ENCODE assay signal across 1 cellular context in the genomic region with DNA sequence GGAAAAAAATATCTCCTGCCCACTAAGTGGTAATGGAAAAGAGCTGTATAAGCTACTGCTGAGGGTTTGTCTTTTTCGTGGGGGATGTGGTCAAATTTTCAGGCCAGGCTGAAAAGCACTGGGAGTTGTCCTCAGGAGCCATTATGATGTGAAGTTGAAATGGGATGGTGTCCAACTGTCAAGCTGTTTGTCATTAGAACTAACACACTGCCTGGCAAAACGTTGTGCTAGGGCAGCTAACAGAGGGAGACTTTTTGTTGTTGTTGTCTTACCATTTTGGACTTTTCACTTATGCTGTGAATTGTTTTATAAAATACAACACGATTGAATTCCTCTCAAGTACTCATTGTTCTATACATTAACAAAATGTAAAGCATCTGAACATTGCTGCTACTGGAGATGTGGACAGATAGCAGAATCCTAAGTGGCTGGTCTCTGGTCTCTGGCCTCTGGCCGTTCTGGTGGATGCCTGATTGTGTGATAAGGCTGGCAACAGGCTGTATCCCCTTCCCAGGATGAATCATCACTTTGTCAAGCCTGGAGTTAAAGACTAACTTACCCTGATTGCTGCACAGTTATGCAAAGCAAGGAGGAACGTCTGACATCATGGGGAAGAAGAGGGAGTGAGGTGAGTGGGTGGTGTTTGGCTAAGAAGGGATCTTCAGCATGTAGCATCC.
A peak's percentile ranks its signal among the peaks of the same experiment; 100 is the strongest.
TF ChIP-seq lines count a peak whose summit lies in the region.

No MANE protein-coding gene starts in this region.

TF ChIP-seq in HepG2, 621 proteins besides CTCF, POLR2A, EP300 and RAD21 (continued from another document and continues in another):
- TF ChIP-seq ZNF710 (CRISPR knock-in tag; IDR thresholded peaks at IDR 0.05; ENCODE audit: borderline replicate concordance) (no peak; the same call in 1 of the 2 replicates), PRPF4 (IDR thresholded peaks at IDR 0.05; ENCODE audit: low read depth, low read length, poor library complexity, severe bottlenecking) (no peak), KAT8 (CRISPR knock-in tag; IDR thresholded peaks at IDR 0.05) (peak; percentile 71), ZNF326 (CRISPR knock-in tag; IDR thresholded peaks at IDR 0.05; ENCODE audit: borderline replicate concordance) (no peak), KLF16 (CRISPR knock-in tag; IDR thresholded peaks at IDR 0.05) (peak in 1 of 2 experiments; percentile 68; a peak in 1 of 4 replicates), TEAD2 (CRISPR knock-in tag; IDR thresholded peaks at IDR 0.05) (no peak), NFAT5 (CRISPR knock-in tag; IDR thresholded peaks at IDR 0.05) (no peak), SIX1 (CRISPR knock-in tag; IDR thresholded peaks at IDR 0.05; ENCODE audit: borderline replicate concordance) (peak; percentile 87; the same call in 1 of the 2 replicates), ZNF761 (CRISPR knock-in tag; conservative IDR thresholded peaks at IDR 0.05) (0 out of 2 replicates have a peak, but pooled peaks have one; percentile 47), ZSCAN20 (CRISPR knock-in tag; IDR thresholded peaks at IDR 0.05; ENCODE audit: borderline replicate concordance) (no peak), CBFB (CRISPR knock-in tag; IDR thresholded peaks at IDR 0.05) (no peak), ZNF512 (CRISPR knock-in tag; IDR thresholded peaks at IDR 0.05) (no peak), KAT2B (IDR thresholded peaks at IDR 0.05; ENCODE audit: borderline replicate concordance, low read depth, low read length) (no peak), MTERF4 (CRISPR knock-in tag; IDR thresholded peaks at IDR 0.05) (no peak), SIX4 (CRISPR knock-in tag; IDR thresholded peaks at IDR 0.05) (no peak), ZNF770 (CRISPR knock-in tag; IDR thresholded peaks at IDR 0.05) (no peak), PREB (CRISPR knock-in tag; IDR thresholded peaks at IDR 0.05) (no peak), SPEN (CRISPR knock-in tag; IDR thresholded peaks at IDR 0.05; ENCODE audit: low read depth) (no peak), CC2D1A (CRISPR knock-in tag; IDR thresholded peaks at IDR 0.05) (no peak), NFYC (CRISPR knock-in tag; IDR thresholded peaks at IDR 0.05) (peak; percentile 40; the same call in 1 of the 2 replicates), SMYD3 (CRISPR knock-in tag; IDR thresholded peaks at IDR 0.05) (peak; percentile 54; the same call in 1 of the 2 replicates), NBN (conservative IDR thresholded peaks at IDR 0.05) (no peak), ZNF33A (CRISPR knock-in tag; IDR thresholded peaks at IDR 0.05; ENCODE audit: borderline replicate concordance) (no peak), ZNF260 (CRISPR knock-in tag; IDR thresholded peaks at IDR 0.05; ENCODE audit: borderline replicate concordance, low read depth) (no peak), ZNF274 (CRISPR knock-in tag; IDR thresholded peaks at IDR 0.05) (no peak), NFKBIZ (CRISPR knock-in tag; IDR thresholded peaks at IDR 0.05) (peak; percentile 88; the same call in 1 of the 2 replicates), NR2C2 (CRISPR knock-in tag; IDR thresholded peaks at IDR 0.05; ENCODE audit: borderline replicate concordance) (no peak), ZNF644 (CRISPR knock-in tag; IDR thresholded peaks at IDR 0.05; ENCODE audit: low read depth) (peak; percentile 85), EED (CRISPR knock-in tag; IDR thresholded peaks at IDR 0.05) (no peak), ERF (CRISPR knock-in tag; IDR thresholded peaks at IDR 0.05) (no peak; the same call in 1 of the 2 replicates), MXI1 (IDR thresholded peaks at IDR 0.05; ENCODE audit: borderline replicate concordance, low read depth, low read length) (peak; percentile 59; the same call in 1 of the 3 replicates)
- TF ChIP-seq, protein P1, sequence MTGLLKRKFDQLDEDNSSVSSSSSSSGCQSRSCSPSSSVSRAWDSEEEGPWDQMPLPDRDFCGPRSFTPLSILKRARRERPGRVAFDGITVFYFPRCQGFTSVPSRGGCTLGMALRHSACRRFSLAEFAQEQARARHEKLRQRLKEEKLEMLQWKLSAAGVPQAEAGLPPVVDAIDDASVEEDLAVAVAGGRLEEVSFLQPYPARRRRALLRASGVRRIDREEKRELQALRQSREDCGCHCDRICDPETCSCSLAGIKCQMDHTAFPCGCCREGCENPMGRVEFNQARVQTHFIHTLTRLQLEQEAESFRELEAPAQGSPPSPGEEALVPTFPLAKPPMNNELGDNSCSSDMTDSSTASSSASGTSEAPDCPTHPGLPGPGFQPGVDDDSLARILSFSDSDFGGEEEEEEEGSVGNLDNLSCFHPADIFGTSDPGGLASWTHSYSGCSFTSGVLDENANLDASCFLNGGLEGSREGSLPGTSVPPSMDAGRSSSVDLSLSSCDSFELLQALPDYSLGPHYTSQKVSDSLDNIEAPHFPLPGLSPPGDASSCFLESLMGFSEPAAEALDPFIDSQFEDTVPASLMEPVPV (CRISPR knock-in tag; IDR thresholded peaks at IDR 0.05): peak; percentile 34; the same call in 1 of the 2 replicates
- TF ChIP-seq, protein P2, sequence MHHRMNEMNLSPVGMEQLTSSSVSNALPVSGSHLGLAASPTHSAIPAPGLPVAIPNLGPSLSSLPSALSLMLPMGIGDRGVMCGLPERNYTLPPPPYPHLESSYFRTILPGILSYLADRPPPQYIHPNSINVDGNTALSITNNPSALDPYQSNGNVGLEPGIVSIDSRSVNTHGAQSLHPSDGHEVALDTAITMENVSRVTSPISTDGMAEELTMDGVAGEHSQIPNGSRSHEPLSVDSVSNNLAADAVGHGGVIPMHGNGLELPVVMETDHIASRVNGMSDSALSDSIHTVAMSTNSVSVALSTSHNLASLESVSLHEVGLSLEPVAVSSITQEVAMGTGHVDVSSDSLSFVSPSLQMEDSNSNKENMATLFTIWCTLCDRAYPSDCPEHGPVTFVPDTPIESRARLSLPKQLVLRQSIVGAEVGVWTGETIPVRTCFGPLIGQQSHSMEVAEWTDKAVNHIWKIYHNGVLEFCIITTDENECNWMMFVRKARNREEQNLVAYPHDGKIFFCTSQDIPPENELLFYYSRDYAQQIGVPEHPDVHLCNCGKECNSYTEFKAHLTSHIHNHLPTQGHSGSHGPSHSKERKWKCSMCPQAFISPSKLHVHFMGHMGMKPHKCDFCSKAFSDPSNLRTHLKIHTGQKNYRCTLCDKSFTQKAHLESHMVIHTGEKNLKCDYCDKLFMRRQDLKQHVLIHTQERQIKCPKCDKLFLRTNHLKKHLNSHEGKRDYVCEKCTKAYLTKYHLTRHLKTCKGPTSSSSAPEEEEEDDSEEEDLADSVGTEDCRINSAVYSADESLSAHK (CRISPR knock-in tag; IDR thresholded peaks at IDR 0.05; ENCODE audit: borderline replicate concordance): no peak
- TF ChIP-seq, protein P3, sequence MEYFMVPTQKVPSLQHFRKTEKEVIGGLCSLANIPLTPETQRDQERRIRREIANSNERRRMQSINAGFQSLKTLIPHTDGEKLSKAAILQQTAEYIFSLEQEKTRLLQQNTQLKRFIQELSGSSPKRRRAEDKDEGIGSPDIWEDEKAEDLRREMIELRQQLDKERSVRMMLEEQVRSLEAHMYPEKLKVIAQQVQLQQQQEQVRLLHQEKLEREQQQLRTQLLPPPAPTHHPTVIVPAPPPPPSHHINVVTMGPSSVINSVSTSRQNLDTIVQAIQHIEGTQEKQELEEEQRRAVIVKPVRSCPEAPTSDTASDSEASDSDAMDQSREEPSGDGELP (IDR thresholded peaks at IDR 0.05; ENCODE audit: borderline replicate concordance, low read depth): peak; percentile 74; the same call in 1 of the 2 replicates
- TF ChIP-seq, protein P4, sequence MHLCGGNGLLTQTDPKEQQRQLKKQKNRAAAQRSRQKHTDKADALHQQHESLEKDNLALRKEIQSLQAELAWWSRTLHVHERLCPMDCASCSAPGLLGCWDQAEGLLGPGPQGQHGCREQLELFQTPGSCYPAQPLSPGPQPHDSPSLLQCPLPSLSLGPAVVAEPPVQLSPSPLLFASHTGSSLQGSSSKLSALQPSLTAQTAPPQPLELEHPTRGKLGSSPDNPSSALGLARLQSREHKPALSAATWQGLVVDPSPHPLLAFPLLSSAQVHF (CRISPR knock-in tag; IDR thresholded peaks at IDR 0.05): no peak
